Comparison of ENCODE assay signal across 10 cellular contexts in the genomic region with DNA sequence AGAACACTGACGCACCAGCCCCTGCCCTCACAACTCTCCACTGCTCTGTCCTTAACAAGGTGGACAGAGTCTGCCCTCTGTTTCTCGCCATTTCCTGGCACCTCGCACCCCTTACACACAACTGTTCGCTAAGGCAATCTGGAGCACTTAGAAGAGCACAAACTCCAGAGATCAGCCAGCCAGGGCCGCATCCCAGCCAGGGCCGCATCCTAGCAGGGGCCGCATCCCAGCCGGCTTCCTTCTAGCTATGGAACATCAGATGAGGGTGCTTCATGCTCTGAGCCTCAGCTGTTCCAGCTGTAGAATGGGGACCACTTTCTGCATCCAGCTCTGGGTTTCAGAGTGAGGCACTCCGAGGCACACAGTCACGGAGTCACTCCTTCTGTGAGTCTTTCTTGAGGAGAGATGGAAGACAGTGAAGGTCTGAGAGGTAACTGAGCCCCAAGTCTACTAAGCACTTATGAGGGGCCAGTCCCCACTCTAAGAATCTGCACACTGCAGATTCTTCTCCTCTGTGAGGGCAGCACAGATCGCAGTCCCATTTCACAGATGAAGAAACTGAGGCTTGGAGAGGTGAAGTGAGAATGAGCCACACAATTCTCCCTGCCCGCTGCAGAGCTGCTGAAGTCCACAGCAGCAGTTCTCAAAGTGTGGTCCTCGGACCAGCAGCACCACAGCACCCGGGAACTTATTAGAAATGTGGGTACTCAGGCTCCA. TPM values are rescaled to one million over a fixed set of nuclear protein-coding genes. Genes with fewer than 3 reads are reported as not detected.
DNase-seq lines count a peak whose midpoint lies in the region; TF ChIP-seq lines count a peak whose summit lies in the region.
"Had no signal": no experiment of that assay in that cellular context is flagged by ENCODE, and none has a peak within 500 bp of the region (broad histone marks: within the 10 kb centered on the region; RNA-seq: fewer than 3 reads in every experiment).

No MANE protein-coding gene starts in this region.

- CTCF ChIA-PET in CD4-positive, alpha-beta memory T cell (lab: Charles Lee; ENCODE audit: partially characterized antibody) = interaction anchor here (0.6 to 4.9 kb wide), 12 partner anchors 9 to 129 kb away, joined by 3 to 45 read pairs (median 4); a partner anchor contains a TSS
- CTCF ChIA-PET in OCI-LY7 (lab: Charles Lee; ENCODE audit: unreplicated experiment) = interaction anchor here (1.1 kb wide), 1 partner anchor 91 kb away, joined by 3 read pairs; no protein-coding TSS in a partner anchor

- peak overlapping the region; percentile 70 to 93 (median 85) for H3K4me3 Mint-ChIP-seq in CD4-positive, alpha-beta memory T cell
- H3K4me3 Mint-ChIP-seq in neural crest cell = no peak overlapping the region

- POLR2A ChIA-PET in CD4-positive, alpha-beta memory T cell (lab: Charles Lee; ENCODE audit: partially characterized antibody) = interaction anchor here (0.9 to 16.3 kb wide), 11 partner anchors 9 to 91 kb away, joined by 3 to 530 read pairs (median 9); a partner anchor contains a TSS
- POLR2A ChIA-PET in OCI-LY7 (lab: Charles Lee) = interaction anchor here (1.0 to 4.6 kb wide), 7 partner anchors 9 to 90 kb away, joined by 5 to 50 read pairs (median 8); a partner anchor contains a TSS

- intact Hi-C loops in CD4-positive, alpha-beta memory T cell (cut with micrococcal nuclease) = no loop called here
- intact Hi-C loops in OCI-LY7 (cut with micrococcal nuclease; ENCODE audit: unreplicated experiment) = loop anchor here (1.0 to 10.0 kb wide), 2 partner anchors 19 to 1308 kb away; no protein-coding TSS in a partner anchor

- H4K20me1 ChIP-seq in OCI-LY7 (ENCODE audit: insufficient read depth, low read length) (no peaks in the 10 kb centered on the region), GM23248 (ENCODE audit: insufficient read depth) (peaks cover 2% of the 10 kb centered on the region; the same call in 1 of the 2 replicates)

- in situ Hi-C loops in GM23248 (cut with MboI) = no loop called here

- H3K27ac Mint-ChIP-seq in CD4-positive, alpha-beta memory T cell = peak overlapping the region; percentile 95 to 99 (median 98)
- peak overlapping the region; percentile 88 for H3K27ac Mint-ChIP-seq in neural crest cell (ENCODE audit: unreplicated experiment)

- peaks cover 22 to 47% of the 10 kb centered on the region in 2 donors for H3K36me3 Mint-ChIP-seq in CD4-positive, alpha-beta memory T cell
- H3K36me3 Mint-ChIP-seq in neural crest cell (ENCODE audit: low read depth) = peaks cover 13% of the 10 kb centered on the region

- H3K9me2 ChIP-seq in OCI-LY7 (ENCODE audit: insufficient read depth, low read length) (no peaks in the 10 kb centered on the region), GM23248 (ENCODE audit: insufficient read depth) (no peaks in the 10 kb centered on the region)

- H3K79me2 ChIP-seq in OCI-LY7 (ENCODE audit: insufficient read depth, low read depth, low read length) (peaks cover 75% of the 10 kb centered on the region), GM23248 (ENCODE audit: insufficient read depth) (peaks cover 87% of the 10 kb centered on the region)

- peaks cover 72 to 99% (median 85%) of the 10 kb centered on the region in 4 donors for H3K4me1 Mint-ChIP-seq in CD4-positive, alpha-beta memory T cell
- peaks cover 88% of the 10 kb centered on the region for H3K4me1 Mint-ChIP-seq in neural crest cell

- H2AFZ ChIP-seq in OCI-LY7 (ENCODE audit: low read length) = no peak overlapping the region
- H2AFZ ChIP-seq in GM23248 = no peak overlapping the region

- H3K9me3 ChIP-seq in CD4-positive, alpha-beta memory T cell (ENCODE audit: control insufficient read depth in 1 of 2, low read length in 2 of 2) = no peaks in the 10 kb centered on the region
- H3K9me3 ChIP-seq in OCI-LY7 (ENCODE audit: low read length) (no peaks in the 10 kb centered on the region), GM23248 (ENCODE audit: low read depth) (no peaks in the 10 kb centered on the region)
- no peaks in the 10 kb centered on the region for H3K9me3 ChIP-seq in effector memory CD4-positive, alpha-beta T cell (ENCODE audit: control insufficient read depth, low read length)

- peak overlapping the region; percentile 81 for H3K27ac ChIP-seq in CD4-positive, alpha-beta memory T cell (ENCODE audit: low read depth, low read length)
- H3K27ac ChIP-seq in OCI-LY7 (ENCODE audit: low read depth, low read length, poor library complexity, severe bottlenecking) (peak overlapping the region; percentile 97), GM23248 (no peak overlapping the region)
- H3K27ac ChIP-seq in effector memory CD4-positive, alpha-beta T cell (ENCODE audit: insufficient read depth, low read length, poor library complexity, severe bottlenecking) = peak overlapping the region; percentile 77

- H3K36me3 ChIP-seq in CD4-positive, alpha-beta memory T cell (ENCODE audit: insufficient read depth, low read length) = no peaks in the 10 kb centered on the region
- H3K36me3 ChIP-seq in OCI-LY7 (ENCODE audit: insufficient read depth, low read length) (peaks cover 37% of the 10 kb centered on the region), GM23248 (ENCODE audit: low read depth) (no peaks in the 10 kb centered on the region)
- peaks cover 5% of the 10 kb centered on the region for H3K36me3 ChIP-seq in effector memory CD4-positive, alpha-beta T cell (ENCODE audit: control insufficient read depth, insufficient read depth, low read length)

- H3K9me3 Mint-ChIP-seq in CD4-positive, alpha-beta memory T cell = peaks cover 0 to 2% (median 0%) of the 10 kb centered on the region in 8 donors
- no peaks in the 10 kb centered on the region for H3K9me3 Mint-ChIP-seq in neural crest cell

- peaks cover 30% of the 10 kb centered on the region for H3F3A ChIP-seq in GM23248 (ENCODE audit: insufficient read depth)

- no peaks in the 10 kb centered on the region for H3K27me3 ChIP-seq in CD4-positive, alpha-beta memory T cell (ENCODE audit: insufficient read depth, low read length)
- H3K27me3 ChIP-seq in effector memory CD4-positive, alpha-beta T cell (replicated peaks; ENCODE audit: control insufficient read depth, insufficient read depth, low read length, poor library complexity, severe bottlenecking) = no peaks in the 10 kb centered on the region
- H3K27me3 ChIP-seq in GM23248 (replicated peaks; ENCODE audit: insufficient read depth) = no peaks in the 10 kb centered on the region

- TF ChIP-seq CTCF in OCI-LY7 (conservative IDR thresholded peaks at IDR 0.05; ENCODE audit: low read length) = no peak
- no peak for TF ChIP-seq CTCF in neural crest cell (conservative IDR thresholded peaks at IDR 0.05)

- H3K4me2 ChIP-seq in OCI-LY7 (ENCODE audit: low read length) (peak overlapping the region; percentile 87), GM23248 (ENCODE audit: unreplicated experiment) (no peak overlapping the region)

- no peak for DNase-seq in CD4-positive, alpha-beta memory T cell
- DNase-seq in OCI-LY7 (ENCODE audit: low spot score) = no peak
- DNase-seq in effector memory CD4-positive, alpha-beta T cell = no peak
- DNase-seq in neural crest cell (ENCODE audit: low read depth, low spot score) = no peak
- DNase-seq in kidney glomerular epithelial cell (lab: John Stamatoyannopoulos, UW) = no peak
- DNase-seq in middle frontal gyrus (ENCODE audit: extremely low spot score, low spot score) = no peak
- no peak for DNase-seq in GM23248
- no peak for DNase-seq in NCI-H128 (lab: John Stamatoyannopoulos, UW; ENCODE audit: unreplicated experiment)
- DNase-seq: cortex of kidney, NCI-H2227 treated with DMSO at 0.1 percent for 48 hours had no signal

- peak overlapping the region; percentile 5 to 28 for H3K4me3 ChIP-seq in CD4-positive, alpha-beta memory T cell (ENCODE audit: low read length in 2 of 2)
- peak overlapping the region; percentile 71 for H3K4me3 ChIP-seq in OCI-LY7 (ENCODE audit: low read depth, low read length, poor library complexity, severe bottlenecking)
- peak overlapping the region; percentile 39 for H3K4me3 ChIP-seq in effector memory CD4-positive, alpha-beta T cell (ENCODE audit: insufficient read depth, low read depth, low read length, poor library complexity, severe bottlenecking)
- H3K4me3 ChIP-seq in GM23248 = no peak overlapping the region

- no peak overlapping the region for H3K9ac ChIP-seq in GM23248

- H3K4me1 ChIP-seq in CD4-positive, alpha-beta memory T cell (ENCODE audit: insufficient read depth, low read length) = peaks cover 97% of the 10 kb centered on the region
- H3K4me1 ChIP-seq in OCI-LY7 (ENCODE audit: insufficient read depth, low read length, poor library complexity, severe bottlenecking) (peaks cover 95% of the 10 kb centered on the region), GM23248 (ENCODE audit: insufficient read depth) (peaks cover 32% of the 10 kb centered on the region)
- H3K4me1 ChIP-seq in effector memory CD4-positive, alpha-beta T cell (ENCODE audit: control insufficient read depth, insufficient read depth, low read length, poor library complexity, severe bottlenecking) = peaks cover 79% of the 10 kb centered on the region

- H3K27me3 Mint-ChIP-seq in CD4-positive, alpha-beta memory T cell = no peaks in the 10 kb centered on the region
- H3K27me3 Mint-ChIP-seq in neural crest cell (ENCODE audit: low read depth) = no peaks in the 10 kb centered on the region

- WGBS in GM23248 (ENCODE audit: low coverage in 1 of 2, low lambda C conversion rate in 2 of 2, missing lambda C conversion rate in 2 of 2), 2 experiments = 98 to 99% methylated on average over 14 of the region's 14 CpGs

- BruUV-seq in OCI-LY7 (replicated peaks; lab: Mats Ljungman, UMichigan) = no TSS peak

RNA-seq across cellular contexts. Expression of a gene that starts 20.9 kb away (rescaled TPM):
- 100 to 1,000 TPM; 181 to 186 TPM for total RNA-seq in CD4-positive, alpha-beta memory T cell
- 100 to 1,000 TPM; 589 to 683 TPM for polyA plus RNA-seq in CD4-positive, alpha-beta memory T cell
- total RNA-seq in OCI-LY7 (2014; rRNA removed; shearing (Covaris generic)) = 119 and 125 TPM in 2 replicates
- total RNA-seq in OCI-LY7 (2022) (214 and 232 TPM in 2 replicates), neural crest cell (346 and 357 TPM in 2 replicates)
- 144 and 145 TPM in 2 replicates for total RNA-seq in GM23248 (2014; rRNA removed; shearing (Covaris generic))
- 370 and 399 TPM in 2 replicates for polyA plus RNA-seq in GM23248 (2016; fragmentation: Nextera tagmentation; extraction: Ambion mirVana)

RNA-seq across cellular contexts. Expression of a gene that starts 51.4 kb away (rescaled TPM):
- total RNA-seq in CD4-positive, alpha-beta memory T cell = 100 to 1,000 TPM; 131 to 149 TPM
- 10 to 100 TPM; 28.2 to 43.0 TPM for polyA plus RNA-seq in CD4-positive, alpha-beta memory T cell
- total RNA-seq in OCI-LY7 (2014; rRNA removed; shearing (Covaris generic)) = 50.1 and 58.9 TPM in 2 replicates
- total RNA-seq in OCI-LY7 (2022) (66.1 and 69.0 TPM in 2 replicates), neural crest cell (25.4 and 26.2 TPM in 2 replicates)
- total RNA-seq in GM23248 (2014; rRNA removed; shearing (Covaris generic)) = 68.0 and 83.9 TPM in 2 replicates
- 18.1 and 20.5 TPM in 2 replicates for polyA plus RNA-seq in GM23248 (2016; fragmentation: Nextera tagmentation; extraction: Ambion mirVana)
